ENCODE assay signal across 20 cellular contexts in genomic region chr3:36409862-36410261, GRCh38. TPM values are rescaled to one million over a fixed set of nuclear protein-coding genes. Genes with fewer than 3 reads are reported as not detected.
"Had no signal": no experiment of that assay in that cellular context is flagged by ENCODE, and none has a peak within 500 bp of the region (broad histone marks: within the 10 kb centered on the region; RNA-seq: fewer than 3 reads in every experiment).

No MANE protein-coding gene starts in this region.

- ATAC-seq: K562 had no signal

- DNase-seq: MG63, NCI-H1092, NCI-H1105 treated with DMSO at 0.1 percent for 48 hours, NCI-H1417 treated with DMSO at 0.1 percent for 48 hours, NCI-H146, NCI-H1694 treated with DMSO at 0.1 percent for 48 hours, NCI-H1930, NCI-H2081, NCI-H2107, NCI-H2171, NCI-H226, NCI-H446, NCI-H510A, NCI-H524 treated with DMSO at 0.1 percent for 48 hours, NCI-H69, NCI-H774, Right ventricle myocardium superior, RPMI8226, SIG-M5 had no signal

RNA-seq across cellular contexts. Expression of gene STAC, which starts 29.6 kb away (rescaled TPM):
- total RNA-seq: K562 had no signal
